ENCODE assay signal across 32 cellular contexts in the genomic region with DNA sequence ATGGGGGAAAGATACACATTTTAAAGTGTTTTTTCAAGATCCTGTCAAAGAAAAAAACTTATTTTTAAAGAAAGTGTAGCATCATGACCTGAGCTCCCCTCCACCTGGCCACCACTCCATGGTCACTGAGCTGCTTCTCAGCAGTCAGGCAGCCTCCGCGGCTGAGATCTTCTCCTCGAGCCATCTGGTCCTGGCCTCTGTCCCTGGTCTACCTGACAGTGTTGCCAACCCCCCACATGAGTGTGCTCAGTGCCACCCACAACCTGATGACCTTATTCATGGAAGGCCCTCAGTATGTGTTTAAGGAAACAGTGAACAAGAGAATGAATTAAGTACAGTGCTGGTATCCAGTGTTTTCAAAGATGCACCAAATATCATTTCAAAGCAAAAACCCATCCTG.
"Had no signal": no experiment of that assay in that cellular context is flagged by ENCODE, and none has a peak within 500 bp of the region (broad histone marks: within the 10 kb centered on the region; RNA-seq: fewer than 3 reads in every experiment).

No MANE protein-coding gene starts in this region.

- H3K27me3 Mint-ChIP-seq: activated CD4-positive, alpha-beta memory T cell treated with anti-CD3 and anti-CD28 coated beads for 36 hours; activated CD8-positive, alpha-beta memory T cell treated with anti-CD3 and anti-CD28 coated beads, Interleukin-2, amount 10 ng/mL, durations not matched to agents 7 days and 5 days; activated naive CD4-positive, alpha-beta T cell treated with anti-CD3 and anti-CD28 coated beads, Interleukin-2, amount 50 U/mL, for 24 hours; activated naive CD8-positive, alpha-beta T cell treated with anti-CD3 and anti-CD28 coated beads for 36 hours; activated naive CD8-positive, alpha-beta T cell treated with anti-CD3 and anti-CD28 coated beads, Interleukin-2, amount 50 U/mL, for 24 hours; effector memory CD8-positive, alpha-beta T cell had no signal

- H3K9me3 Mint-ChIP-seq: activated CD4-positive, alpha-beta memory T cell treated with anti-CD3 and anti-CD28 coated beads for 36 hours; activated naive CD4-positive, alpha-beta T cell treated with anti-CD3 and anti-CD28 coated beads for 36 hours; activated naive CD4-positive, alpha-beta T cell treated with anti-CD3 and anti-CD28 coated beads, Interleukin-2, amount 50 U/mL, for 24 hours; activated naive CD8-positive, alpha-beta T cell treated with anti-CD3 and anti-CD28 coated beads, Interleukin-2, amount 50 U/mL, for 24 hours; activated T-helper 2 cell treated with anti-CD3 and anti-CD28 coated beads, Interferon-gamma antibody, Interleukin-2, Interleukin-4, amounts not matched to agents 10 μg/mL and 5 μg/mL and 100 μg/mL, durations not matched to agents 14 hours and 24 hours and 36 hours; effector memory CD8-positive, alpha-beta T cell had no signal

- FAIRE-seq: colon had no signal

- H3K27ac Mint-ChIP-seq: activated CD4-positive, alpha-beta memory T cell treated with anti-CD3 and anti-CD28 coated beads for 36 hours; activated CD8-positive, alpha-beta memory T cell treated with anti-CD3 and anti-CD28 coated beads, Interleukin-2, amount 10 ng/mL, durations not matched to agents 7 days and 5 days; activated CD8-positive, alpha-beta T cell treated with anti-CD3 and anti-CD28 coated beads, Interleukin-2, amount 10 ng/mL, durations not matched to agents 7 days and 5 days; activated naive CD4-positive, alpha-beta T cell treated with anti-CD3 and anti-CD28 coated beads for 36 hours; activated naive CD4-positive, alpha-beta T cell treated with anti-CD3 and anti-CD28 coated beads, Interleukin-2, amount 50 U/mL, for 24 hours; activated naive CD8-positive, alpha-beta T cell treated with anti-CD3 and anti-CD28 coated beads for 36 hours; activated naive CD8-positive, alpha-beta T cell treated with anti-CD3 and anti-CD28 coated beads, Interleukin-2, amount 50 U/mL, for 24 hours; activated T-helper 1 cell treated with anti-CD3 and anti-CD28 coated beads, Interleukin-12 subunit alpha, Interleukin-12 subunit beta, Interleukin-2, Interleukin-4 antibody, amounts not matched to agents 30 ng/mL and 10 ng/mL and 1 ng/mL, durations not matched to agents 14 hours and 24 hours and 36 hours; activated T-helper 2 cell treated with anti-CD3 and anti-CD28 coated beads, Interferon-gamma antibody, Interleukin-2, Interleukin-4, amounts not matched to agents 10 μg/mL and 5 μg/mL and 100 μg/mL, durations not matched to agents 14 hours and 24 hours and 36 hours; effector memory CD8-positive, alpha-beta T cell had no signal

- ATAC-seq: activated CD8-positive, alpha-beta memory T cell treated with anti-CD3 and anti-CD28 coated beads, Interleukin-2, amount 10 ng/mL, durations not matched to agents 7 days and 5 days; activated CD8-positive, alpha-beta T cell treated with anti-CD3 and anti-CD28 coated beads, Interleukin-2, amount 10 ng/mL, durations not matched to agents 7 days and 5 days; activated naive CD8-positive, alpha-beta T cell treated with anti-CD3 and anti-CD28 coated beads, Interleukin-2, amount 50 U/mL, for 24 hours; body of pancreas; effector memory CD8-positive, alpha-beta T cell; foreskin keratinocyte; gastrocnemius medialis; heart left ventricle; WTC11 had no signal

- H3K4me1 Mint-ChIP-seq: activated CD8-positive, alpha-beta memory T cell treated with anti-CD3 and anti-CD28 coated beads, Interleukin-2, amount 10 ng/mL, durations not matched to agents 7 days and 5 days; activated naive CD4-positive, alpha-beta T cell treated with anti-CD3 and anti-CD28 coated beads, Interleukin-2, amount 50 U/mL, for 24 hours; activated naive CD8-positive, alpha-beta T cell treated with anti-CD3 and anti-CD28 coated beads for 36 hours; activated naive CD8-positive, alpha-beta T cell treated with anti-CD3 and anti-CD28 coated beads, Interleukin-2, amount 50 U/mL, for 24 hours; WTC11 had no signal

- H3K36me3 Mint-ChIP-seq: activated CD4-positive, alpha-beta memory T cell treated with anti-CD3 and anti-CD28 coated beads for 36 hours; activated CD8-positive, alpha-beta memory T cell treated with anti-CD3 and anti-CD28 coated beads, Interleukin-2, amount 10 ng/mL, durations not matched to agents 7 days and 5 days; activated naive CD4-positive, alpha-beta T cell treated with anti-CD3 and anti-CD28 coated beads, Interleukin-2, amount 50 U/mL, for 24 hours; activated naive CD8-positive, alpha-beta T cell treated with anti-CD3 and anti-CD28 coated beads for 36 hours had no signal

- DNase-seq: activated CD4-positive, alpha-beta memory T cell treated with anti-CD3 and anti-CD28 coated beads for 36 hours; activated CD4-positive, alpha-beta T cell treated with anti-CD3 and anti-CD28 coated beads for 1 hour; activated CD4-positive, alpha-beta T cell treated with anti-CD3 and anti-CD28 coated beads for 4 hours; activated CD8-positive, alpha-beta memory T cell treated with anti-CD3 and anti-CD28 coated beads, Interleukin-2, amount 10 ng/mL, durations not matched to agents 7 days and 5 days; activated CD8-positive, alpha-beta memory T cell treated with anti-CD3 and anti-CD28 coated beads, Interleukin-2, amount 50 U/mL, for 4 hours; activated CD8-positive, alpha-beta T cell treated with anti-CD3 and anti-CD28 coated beads, Interleukin-2, amount 10 ng/mL, durations not matched to agents 7 days and 5 days; activated effector memory CD4-positive, alpha-beta T cell treated with anti-CD3 and anti-CD28 coated beads, Interleukin-2, amount 50 U/mL, for 16 hours; activated naive CD4-positive, alpha-beta T cell treated with anti-CD3 and anti-CD28 coated beads for 36 hours; activated naive CD8-positive, alpha-beta T cell treated with anti-CD3 and anti-CD28 coated beads for 36 hours; activated naive CD8-positive, alpha-beta T cell treated with anti-CD3 and anti-CD28 coated beads, Interleukin-2, amount 50 U/mL, for 24 hours; activated T-cell treated with anti-CD3 and anti-CD28 coated beads, Interleukin-2, amount 50 U/mL, for 1 hour; activated T-cell treated with anti-CD3 and anti-CD28 coated beads, Interleukin-2, amount 50 U/mL, for 48 hours; adrenal gland; amygdala; aorta; central memory CD4-positive, alpha-beta T cell; cortex of kidney; dermis blood vessel endothelial cell; effector CD4-positive, alpha-beta T cell; effector memory CD8-positive, alpha-beta T cell; erythroblast; foreskin keratinocyte; gastrocnemius medialis; glutamatergic neuron; heart left ventricle; T-helper 2 cell had no signal

- H3K4me3 Mint-ChIP-seq: activated CD4-positive, alpha-beta memory T cell treated with anti-CD3 and anti-CD28 coated beads for 36 hours; activated CD8-positive, alpha-beta memory T cell treated with anti-CD3 and anti-CD28 coated beads, Interleukin-2, amount 10 ng/mL, durations not matched to agents 7 days and 5 days; activated CD8-positive, alpha-beta T cell treated with anti-CD3 and anti-CD28 coated beads, Interleukin-2, amount 10 ng/mL, durations not matched to agents 7 days and 5 days; activated naive CD4-positive, alpha-beta T cell treated with anti-CD3 and anti-CD28 coated beads for 36 hours; activated naive CD4-positive, alpha-beta T cell treated with anti-CD3 and anti-CD28 coated beads, Interleukin-2, amount 50 U/mL, for 24 hours; activated naive CD8-positive, alpha-beta T cell treated with anti-CD3 and anti-CD28 coated beads for 36 hours; activated naive CD8-positive, alpha-beta T cell treated with anti-CD3 and anti-CD28 coated beads, Interleukin-2, amount 50 U/mL, for 24 hours; activated T-helper 1 cell treated with anti-CD3 and anti-CD28 coated beads, Interleukin-12 subunit alpha, Interleukin-12 subunit beta, Interleukin-2, Interleukin-4 antibody, amounts not matched to agents 30 ng/mL and 10 ng/mL and 1 ng/mL, durations not matched to agents 14 hours and 24 hours and 36 hours; effector memory CD8-positive, alpha-beta T cell; WTC11 had no signal
